In the genomic region with DNA sequence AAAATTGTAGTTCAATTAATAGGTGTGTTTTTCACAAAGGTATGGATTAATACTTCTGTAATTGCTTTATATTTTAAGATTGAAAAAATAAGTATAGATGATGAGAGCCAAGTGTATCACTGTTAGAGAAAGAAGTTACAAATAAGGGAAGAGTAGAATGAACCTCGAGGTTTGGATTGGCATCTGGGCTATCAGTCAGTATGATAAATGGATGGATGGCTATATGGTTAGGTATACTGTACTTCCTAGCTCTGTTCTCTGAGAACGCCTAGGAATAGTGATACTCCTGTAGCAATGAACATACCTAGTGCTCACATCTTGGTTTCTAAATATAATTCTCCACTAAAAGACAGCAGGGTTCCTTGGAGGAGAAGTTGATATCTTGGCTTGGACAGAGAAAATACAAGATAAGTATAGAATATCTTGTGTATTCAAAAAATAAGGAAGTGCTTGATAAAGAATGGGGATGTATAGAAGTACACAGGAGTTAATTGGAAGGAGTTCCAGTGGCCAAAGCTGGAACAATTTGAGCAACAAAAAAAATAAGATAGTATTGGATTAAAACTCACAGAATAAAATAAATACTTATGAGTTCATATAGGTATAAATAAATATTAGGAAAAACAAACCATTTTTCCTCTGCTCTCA, we compare ENCODE assay signal across 20 cellular contexts. TPM values are rescaled to one million over a fixed set of nuclear protein-coding genes. Genes with fewer than 3 reads are reported as not detected.
"Had no signal": no experiment of that assay in that cellular context is flagged by ENCODE, and none has a peak within 500 bp of the region (broad histone marks: within the 10 kb centered on the region; RNA-seq: fewer than 3 reads in every experiment).

No MANE protein-coding gene starts in this region.

- H3K4me3 ChIP-seq: dorsolateral prefrontal cortex, ovary, smooth muscle cell, stomach had no signal

- H3K27ac Mint-ChIP-seq: activated B cell treated with CpG ODN at 0.5 μM for 24 hours; activated CD8-positive, alpha-beta T cell treated with anti-CD3 and anti-CD28 coated beads for 36 hours; activated naive CD4-positive, alpha-beta T cell treated with anti-CD3 and anti-CD28 coated beads, Interleukin-2, amount 10 ng/mL, durations not matched to agents 7 days and 5 days; activated naive CD8-positive, alpha-beta T cell treated with anti-CD3 and anti-CD28 coated beads, Interleukin-2, amount 50 U/mL, for 24 hours; brain; stimulated activated effector memory CD8-positive, alpha-beta T cell treated with anti-CD3 and anti-CD28 coated beads, Interleukin-12 subunit alpha, Interleukin-12 subunit beta, amount 100 ng/mL, for 72 hours; type B pancreatic cell had no signal

- FAIRE-seq: colon had no signal

- H3K9me3 ChIP-seq: ovary, stomach had no signal

- H3K4me2 ChIP-seq: smooth muscle cell had no signal

- H3K27ac ChIP-seq: dorsolateral prefrontal cortex, ovary, stomach had no signal

- H3K27me3 Mint-ChIP-seq: activated B cell treated with CpG ODN at 0.5 μM for 24 hours; activated CD8-positive, alpha-beta T cell treated with anti-CD3 and anti-CD28 coated beads for 36 hours; activated naive CD4-positive, alpha-beta T cell treated with anti-CD3 and anti-CD28 coated beads, Interleukin-2, amount 10 ng/mL, durations not matched to agents 7 days and 5 days; activated naive CD8-positive, alpha-beta T cell treated with anti-CD3 and anti-CD28 coated beads, Interleukin-2, amount 50 U/mL, for 24 hours; brain; naive thymus-derived CD8-positive, alpha-beta T cell; type B pancreatic cell had no signal

- H3K27me3 ChIP-seq: dorsolateral prefrontal cortex, ovary, stomach had no signal

- H3K9me3 Mint-ChIP-seq: activated B cell treated with CpG ODN at 0.5 μM for 24 hours; activated CD8-positive, alpha-beta T cell treated with anti-CD3 and anti-CD28 coated beads for 36 hours; activated naive CD4-positive, alpha-beta T cell treated with anti-CD3 and anti-CD28 coated beads, Interleukin-2, amount 10 ng/mL, durations not matched to agents 7 days and 5 days; activated naive CD8-positive, alpha-beta T cell treated with anti-CD3 and anti-CD28 coated beads, Interleukin-2, amount 50 U/mL, for 24 hours; brain; naive thymus-derived CD8-positive, alpha-beta T cell; stimulated activated effector memory CD8-positive, alpha-beta T cell treated with anti-CD3 and anti-CD28 coated beads, Interleukin-12 subunit alpha, Interleukin-12 subunit beta, amount 100 ng/mL, for 72 hours; type B pancreatic cell had no signal

- H3K4me3 Mint-ChIP-seq: activated B cell treated with CpG ODN at 0.5 μM for 24 hours; activated CD8-positive, alpha-beta T cell treated with anti-CD3 and anti-CD28 coated beads for 36 hours; activated naive CD4-positive, alpha-beta T cell treated with anti-CD3 and anti-CD28 coated beads, Interleukin-2, amount 10 ng/mL, durations not matched to agents 7 days and 5 days; activated naive CD8-positive, alpha-beta T cell treated with anti-CD3 and anti-CD28 coated beads, Interleukin-2, amount 50 U/mL, for 24 hours; brain; naive thymus-derived CD8-positive, alpha-beta T cell; stimulated activated effector memory CD8-positive, alpha-beta T cell treated with anti-CD3 and anti-CD28 coated beads, Interleukin-12 subunit alpha, Interleukin-12 subunit beta, amount 100 ng/mL, for 72 hours; type B pancreatic cell had no signal

- DNase-seq: activated B cell treated with CpG ODN at 0.5 μM for 24 hours; activated CD4-positive, alpha-beta T cell treated with anti-CD3 and anti-CD28 coated beads for 4 hours; activated CD8-positive, alpha-beta T cell treated with anti-CD3 and anti-CD28 coated beads for 36 hours; activated naive CD4-positive, alpha-beta T cell treated with anti-CD3 and anti-CD28 coated beads, Interleukin-2, amount 10 ng/mL, durations not matched to agents 7 days and 5 days; activated naive CD8-positive, alpha-beta T cell treated with anti-CD3 and anti-CD28 coated beads, Interleukin-2, amount 50 U/mL, for 24 hours; activated T-cell treated with anti-CD3 and anti-CD28 coated beads, Interleukin-2, amount 50 U/mL, for 1 hour; anterior cingulate cortex; central memory CD4-positive, alpha-beta T cell; dorsolateral prefrontal cortex; mesenchymal stem cell; naive thymus-derived CD8-positive, alpha-beta T cell; ovary; stimulated activated CD4-positive, alpha-beta T cell treated with anti-CD3 and anti-CD28 coated beads, Interleukin-4, amount 100 ng/mL, for 24 hours; stomach had no signal

- H3K36me3 ChIP-seq: ovary had no signal

- ATAC-seq: activated CD8-positive, alpha-beta T cell treated with anti-CD3 and anti-CD28 coated beads for 36 hours; activated naive CD8-positive, alpha-beta T cell treated with anti-CD3 and anti-CD28 coated beads, Interleukin-2, amount 50 U/mL, for 24 hours; naive thymus-derived CD8-positive, alpha-beta T cell; sciatic nerve; stimulated activated effector memory CD8-positive, alpha-beta T cell treated with anti-CD3 and anti-CD28 coated beads, Interleukin-12 subunit alpha, Interleukin-12 subunit beta, amount 100 ng/mL, for 72 hours had no signal

RNA-seq across cellular contexts. Expression of a gene that starts 47.3 kb away (rescaled TPM):
- polyA plus RNA-seq: naive thymus-derived CD8-positive, alpha-beta T cell had no signal
